29 cellular contexts compared by ENCODE assay signal in genomic region chr2:102660070-102660469, GRCh38. TPM values are rescaled to one million over a fixed set of nuclear protein-coding genes. Genes with fewer than 3 reads are reported as not detected.
DNase-seq lines count a peak whose midpoint lies in the region; ATAC-seq and TF ChIP-seq lines count a peak whose summit lies in the region.
"Had no signal": no experiment of that assay in that cellular context is flagged by ENCODE, and none has a peak within 500 bp of the region (broad histone marks: within the 10 kb centered on the region; RNA-seq: fewer than 3 reads in every experiment).

No MANE protein-coding gene starts in this region.

- peak; percentile 51 for DNase-seq in LoVo (ENCODE audit: low spot score)
- DNase-seq in UCSD-AML1 (lab: John Stamatoyannopoulos, UW; ENCODE audit: unreplicated experiment) = peak; percentile 40
- DNase-seq in heart left ventricle = peak in 2 of 5 donors; percentile 30 to 38
- peak; percentile 4 for DNase-seq in renal cortical epithelial cell (ENCODE audit: low read depth)
- DNase-seq in hepatic stellate cell (ENCODE audit: low spot score) = no peak
- DNase-seq: activated CD4-positive, alpha-beta T cell treated with anti-CD3 and anti-CD28 coated beads, Interleukin-2, amount 10 ng/mL, durations not matched to agents 7 days and 5 days; activated effector memory CD4-positive, alpha-beta T cell treated with anti-CD3 and anti-CD28 coated beads, Interleukin-2, amount 50 U/mL, for 16 hours; activated naive CD8-positive, alpha-beta T cell treated with anti-CD3 and anti-CD28 coated beads, Interleukin-2, amount 10 ng/mL, durations not matched to agents 7 days and 5 days; activated T-cell treated with anti-CD3 and anti-CD28 coated beads, Interleukin-2, amount 50 U/mL, for 24 hours; aorta; glutamatergic neuron; KG1; kidney; lower lobe of right lung; MG63; natural killer cell; NCI-H2081; NCI-H526; NK-92 treated with Interleukin-12 subunit alpha and Interleukin-12 subunit beta, amount 100 ng/mL, for 24 hours; psoas muscle; SIG-M5; substantia nigra had no signal

- no peaks in the 10 kb centered on the region for H3K9me3 ChIP-seq in heart left ventricle
- H3K9me3 ChIP-seq: BLaER1 treated with 17β-estradiol and CSF1 and Interleukin-3, amounts not matched to agents 10 nM and 100 nM; lower lobe of right lung; MG63; psoas muscle had no signal

- no peaks in the 10 kb centered on the region for H3K27me3 ChIP-seq in heart left ventricle
- H3K27me3 ChIP-seq: BLaER1 treated with 17β-estradiol and CSF1 and Interleukin-3, amounts not matched to agents 10 nM and 100 nM; MG63 had no signal

- no peak overlapping the region for H3K4me3 ChIP-seq in heart left ventricle
- H3K4me3 ChIP-seq: BLaER1 treated with 17β-estradiol and CSF1 and Interleukin-3, amounts not matched to agents 10 nM and 100 nM; lower lobe of right lung; MG63; psoas muscle had no signal

- no peak overlapping the region for H3K27ac ChIP-seq in heart left ventricle
- H3K27ac ChIP-seq: BLaER1 treated with 17β-estradiol and CSF1 and Interleukin-3, amounts not matched to agents 10 nM and 100 nM; lower lobe of right lung; psoas muscle had no signal

- ATAC-seq in heart left ventricle (peak; percentile 55 to 90 (median 78)), GM18873 (IDR thresholded peaks at IDR 0.05; ENCODE audit: low FRiP score, unreplicated experiment) (no peak), GM18502 (IDR thresholded peaks at IDR 0.05; ENCODE audit: poor library complexity, unreplicated experiment) (no peak)
- ATAC-seq: lower lobe of right lung; natural killer cell; Panc1; stimulated activated memory B cell treated with anti-CD40 and anti-IgM and Interleukin-4, amounts not matched to agents 10 μg/mL and 1 μg/mL and 100 μg/mL, for 72 hours; WTC11 had no signal

- TF ChIP-seq POLR2A in heart left ventricle (IDR thresholded peaks at IDR 0.05) = no peak

- no peaks in the 10 kb centered on the region for H3K36me3 ChIP-seq in heart left ventricle
- H3K36me3 ChIP-seq: BLaER1 treated with 17β-estradiol and CSF1 and Interleukin-3, amounts not matched to agents 10 nM and 100 nM; lower lobe of right lung; MG63 had no signal

- WGBS in heart left ventricle, 4 donors = 6 to 48% (median 30%) methylated on average over 2 of the region's 2 CpGs

- intact Hi-C loops in heart left ventricle (cut with DNase I) = no loop called here

- no peak for TF ChIP-seq CTCF in heart left ventricle (IDR thresholded peaks at IDR 0.05)

- no peaks in the 10 kb centered on the region for H3K4me1 ChIP-seq in heart left ventricle
- H3K4me1 ChIP-seq: lower lobe of right lung had no signal

RNA-seq across cellular contexts. Expression of gene SLC9A2, which starts 40.7 kb away (rescaled TPM):
- under 1 TPM in 7 of 9 donors, not detected in 2; 0.05 to 0.46 (median 0.15) TPM for total RNA-seq in heart left ventricle
- polyA plus RNA-seq in heart left ventricle = under 1 TPM; 0.03 to 0.08 TPM
- 0.25 and 6.4 TPM in 2 replicates for total RNA-seq in renal cortical epithelial cell
- total RNA-seq: activated CD4-positive, alpha-beta T cell treated with anti-CD3 and anti-CD28 coated beads, Interleukin-2, amount 10 ng/mL, durations not matched to agents 7 days and 5 days; activated naive CD8-positive, alpha-beta T cell treated with anti-CD3 and anti-CD28 coated beads, Interleukin-2, amount 10 ng/mL, durations not matched to agents 7 days and 5 days; aorta; G401; natural killer cell had no signal

Comparison
In these comparisons a context has a peak if more than half of its experiments do, and no peak if none do; other contexts are left out.
1. ATAC-seq: peak in heart left ventricle (4 of 4); none in GM18873 (single experiment) and GM18502 (single experiment).